In genomic region chr12:6135071-6135470, GRCh38 we compare ENCODE assay signal across 13 cellular contexts. TPM values are rescaled to one million over a fixed set of nuclear protein-coding genes. Genes with fewer than 3 reads are reported as not detected.
"Had no signal": no experiment of that assay in that cellular context is flagged by ENCODE, and none has a peak within 500 bp of the region (broad histone marks: within the 10 kb centered on the region; RNA-seq: fewer than 3 reads in every experiment).

No MANE protein-coding gene starts in this region.

- H3K4me3 ChIP-seq: body of pancreas, gastrocnemius medialis, skin epidermis, tibial artery, vagina had no signal

- H3K9me3 ChIP-seq: body of pancreas, gastrocnemius medialis, tibial artery, vagina had no signal

- ATAC-seq: body of pancreas; gastrocnemius medialis; naive thymus-derived CD4-positive, alpha-beta T cell had no signal

- H3K27ac ChIP-seq: body of pancreas, skin epidermis, tibial artery, vagina, WERI-Rb-1 had no signal

- H3K36me3 ChIP-seq: gastrocnemius medialis, tibial artery, vagina, WERI-Rb-1 had no signal

- H3K4me1 ChIP-seq: body of pancreas, tibial artery, vagina had no signal

- DNase-seq: activated CD4-positive, alpha-beta T cell treated with anti-CD3 and anti-CD28 coated beads for 4 hours; activated naive CD4-positive, alpha-beta T cell; body of pancreas; erythroblast; gastrocnemius medialis; naive thymus-derived CD4-positive, alpha-beta T cell; posterior cingulate gyrus; T1000; tibial artery; WERI-Rb-1 had no signal

- H3K27me3 ChIP-seq: body of pancreas, gastrocnemius medialis, tibial artery, vagina had no signal

RNA-seq across cellular contexts. Expression of gene VWF, which starts 10.6 kb away (rescaled TPM):
- total RNA-seq: activated T-helper 1 cell treated with anti-CD3 and anti-CD28 coated beads, Interleukin-12 subunit alpha, Interleukin-12 subunit beta, Interleukin-2, Interleukin-4 antibody, amounts not matched to agents 30 ng/mL and 10 ng/mL and 1 ng/mL, durations not matched to agents 14 hours and 24 hours and 36 hours had no signal
- polyA plus RNA-seq: naive thymus-derived CD4-positive, alpha-beta T cell had no signal
